Comparison of ENCODE assay signal across 36 cellular contexts in genomic region chr15:99000001-99000590, GRCh38. TPM values are rescaled to one million over a fixed set of nuclear protein-coding genes. Genes with fewer than 3 reads are reported as not detected.
"Had no signal": no experiment of that assay in that cellular context is flagged by ENCODE, and none has a peak within 500 bp of the region (broad histone marks: within the 10 kb centered on the region; RNA-seq: fewer than 3 reads in every experiment).

No MANE protein-coding gene starts in this region.

- H3K4me3 ChIP-seq: adrenal gland, ascending aorta, body of pancreas, breast epithelium, cardiac muscle cell had no signal

- H3K36me3 ChIP-seq: adrenal gland, ascending aorta, brain microvascular endothelial cell, breast epithelium, cardiac muscle cell had no signal

- H3K27ac ChIP-seq: adrenal gland, ascending aorta, body of pancreas, brain microvascular endothelial cell, breast epithelium, cardiac muscle cell had no signal

- H3K4me1 ChIP-seq: adrenal gland, ascending aorta, body of pancreas, breast epithelium had no signal

- H3K27me3 ChIP-seq: adrenal gland, ascending aorta, body of pancreas, brain microvascular endothelial cell, breast epithelium, cardiac muscle cell had no signal

- DNase-seq: activated effector memory CD4-positive, alpha-beta T cell treated with anti-CD3 and anti-CD28 coated beads, Interleukin-2, amount 50 U/mL, for 16 hours; activated effector memory CD4-positive, alpha-beta T cell treated with Interleukin-2 at 50 U/mL for 16 hours; activated gamma-delta T cell; activated gamma-delta T cell treated with Interleukin-2 at 50 U/mL for 16 hours; activated naive CD4-positive, alpha-beta T cell; activated naive CD4-positive, alpha-beta T cell treated with anti-CD3 and anti-CD28 coated beads for 36 hours; activated naive CD4-positive, alpha-beta T cell treated with anti-CD3 and anti-CD28 coated beads, Interleukin-2, amount 10 ng/mL, durations not matched to agents 7 days and 5 days; activated naive CD4-positive, alpha-beta T cell treated with anti-CD3 and anti-CD28 coated beads, Interleukin-2, amount 50 U/mL, for 16 hours; activated naive CD4-positive, alpha-beta T cell treated with Interleukin-2 at 50 U/mL for 16 hours; activated naive CD8-positive, alpha-beta T cell treated with anti-CD3 and anti-CD28 coated beads for 36 hours; activated naive CD8-positive, alpha-beta T cell treated with anti-CD3 and anti-CD28 coated beads, Interleukin-2, amount 10 ng/mL, durations not matched to agents 7 days and 5 days; activated naive CD8-positive, alpha-beta T cell treated with anti-CD3 and anti-CD28 coated beads, Interleukin-2, amount 50 U/mL, for 24 hours; activated T-cell treated with anti-CD3 and anti-CD28 coated beads, Interleukin-2, amount 50 U/mL, for 1 hour; activated T-cell treated with anti-CD3 and anti-CD28 coated beads, Interleukin-2, amount 50 U/mL, for 24 hours; activated T-cell treated with anti-CD3 and anti-CD28 coated beads, Interleukin-2, amount 50 U/mL, for 4 hours; activated T-cell treated with anti-CD3 and anti-CD28 coated beads, Interleukin-2, amount 50 U/mL, for 48 hours; activated T-cell treated with anti-CD3 and anti-CD28 coated beads, Interleukin-2, amount 50 U/mL, for 72 hours; adrenal gland; amniotic stem cell; amygdala; anterior cingulate cortex; body of pancreas; brain microvascular endothelial cell; caudate nucleus; central memory CD4-positive, alpha-beta T cell; cerebellar nuclear complex had no signal

- H3K9me3 ChIP-seq: adrenal gland, ascending aorta, body of pancreas, breast epithelium had no signal

RNA-seq across cellular contexts. Expression of gene PGPEP1L, which starts 7.5 kb away (rescaled TPM):
- total RNA-seq: activated naive CD4-positive, alpha-beta T cell treated with anti-CD3 and anti-CD28 coated beads for 36 hours; activated naive CD4-positive, alpha-beta T cell treated with anti-CD3 and anti-CD28 coated beads, Interleukin-2, amount 50 U/mL, for 72 hours; activated naive CD8-positive, alpha-beta T cell treated with anti-CD3 and anti-CD28 coated beads for 36 hours; activated naive CD8-positive, alpha-beta T cell treated with anti-CD3 and anti-CD28 coated beads, Interleukin-2, amount 10 ng/mL, durations not matched to agents 7 days and 5 days; activated T-cell treated with anti-CD3 and anti-CD28 coated beads, Interleukin-2, amount 50 U/mL, for 4 hours; activated T-cell treated with anti-CD3 and anti-CD28 coated beads, Interleukin-2, amount 50 U/mL, for 72 hours; activated T-helper 1 cell treated with anti-CD3 and anti-CD28 coated beads, Interleukin-12 subunit alpha, Interleukin-12 subunit beta, Interleukin-2, Interleukin-4 antibody, amounts not matched to agents 30 ng/mL and 10 ng/mL and 1 ng/mL, durations not matched to agents 14 hours and 24 hours and 36 hours; activated T-helper 17 cell treated with anti-CD3 and anti-CD28 coated beads, Interleukin-2, amount 50 U/mL, for 72 hours; activated T-helper 2 cell treated with anti-CD3 and anti-CD28 coated beads, Interferon-gamma antibody, Interleukin-2, Interleukin-4, amounts not matched to agents 10 μg/mL and 5 μg/mL and 100 μg/mL, durations not matched to agents 14 hours and 24 hours and 36 hours; adrenal gland; ascending aorta; astrocyte; body of pancreas; breast epithelium; bronchial epithelial cell; cardiac muscle cell; chondrocyte had no signal
- polyA plus RNA-seq: cardiac muscle cell had no signal
